In genomic region chr2:162874412-162874811, GRCh38 we compare ENCODE assay signal across 32 cellular contexts. TPM values are rescaled to one million over a fixed set of nuclear protein-coding genes. Genes with fewer than 3 reads are reported as not detected.
"Had no signal": no experiment of that assay in that cellular context is flagged by ENCODE, and none has a peak within 500 bp of the region (broad histone marks: within the 10 kb centered on the region; RNA-seq: fewer than 3 reads in every experiment).

No MANE protein-coding gene starts in this region.

- H3K4me1 Mint-ChIP-seq: stimulated activated effector memory CD8-positive, alpha-beta T cell treated with anti-CD3 and anti-CD28 coated beads, Interleukin-12 subunit alpha, Interleukin-12 subunit beta, amount 100 ng/mL, for 72 hours; stimulated activated memory B cell treated with anti-CD40 and anti-IgM and Interleukin-4, amounts not matched to agents 10 μg/mL and 1 μg/mL and 100 μg/mL, for 72 hours; stimulated activated naive B cell treated with anti-CD40 and anti-IgM and Interleukin-4, amounts not matched to agents 10 μg/mL and 1 μg/mL and 100 μg/mL, for 72 hours; stimulated activated naive CD8-positive, alpha-beta T cell treated with anti-CD3 and anti-CD28 coated beads, Interleukin-15, amount 100 ng/mL, for 72 hours had no signal

- H3K4me3 Mint-ChIP-seq: stimulated activated effector memory CD8-positive, alpha-beta T cell treated with anti-CD3 and anti-CD28 coated beads, Interleukin-12 subunit alpha, Interleukin-12 subunit beta, amount 100 ng/mL, for 72 hours; stimulated activated memory B cell treated with anti-CD40 and anti-IgM and Interleukin-4, amounts not matched to agents 10 μg/mL and 1 μg/mL and 100 μg/mL, for 72 hours; stimulated activated naive B cell treated with anti-CD40 and anti-IgM and Interleukin-4, amounts not matched to agents 10 μg/mL and 1 μg/mL and 100 μg/mL, for 72 hours; stimulated activated naive CD8-positive, alpha-beta T cell treated with anti-CD3 and anti-CD28 coated beads, Interleukin-15, amount 100 ng/mL, for 72 hours; stimulated activated naive CD8-positive, alpha-beta T cell treated with anti-CD3 and anti-CD28 coated beads, Interleukin-15, Interleukin-2, amounts not matched to agents 100 ng/mL and 50 ng/mL, for 24 hours; type B pancreatic cell had no signal

- H3K27me3 Mint-ChIP-seq: stimulated activated memory B cell treated with anti-CD40 and anti-IgM and Interleukin-4, amounts not matched to agents 10 μg/mL and 1 μg/mL and 100 μg/mL, for 72 hours; stimulated activated naive B cell treated with anti-CD40 and anti-IgM and Interleukin-4, amounts not matched to agents 10 μg/mL and 1 μg/mL and 100 μg/mL, for 72 hours; stimulated activated naive CD8-positive, alpha-beta T cell treated with anti-CD3 and anti-CD28 coated beads, Interleukin-15, amount 100 ng/mL, for 72 hours; stimulated activated naive CD8-positive, alpha-beta T cell treated with anti-CD3 and anti-CD28 coated beads, Interleukin-15, Interleukin-2, amounts not matched to agents 100 ng/mL and 50 ng/mL, for 24 hours; type B pancreatic cell had no signal

- H3K27me3 ChIP-seq: stomach, suprapubic skin, testis, thyroid gland, tibial artery, tibial nerve, transverse colon, upper lobe of left lung, upper lobe of right lung, uterus, vagina had no signal

- H3K9me3 ChIP-seq: stomach, suprapubic skin, testis, thoracic aorta, thyroid gland, tibial artery, upper lobe of right lung, uterus, vagina had no signal

- H3K4me1 ChIP-seq: stomach, suprapubic skin, testis, thyroid gland, tibial artery, tibial nerve, transverse colon, upper lobe of left lung, upper lobe of right lung, uterus, vagina had no signal

- H3K4me3 ChIP-seq: stomach, suprapubic skin, testis, thoracic aorta, thyroid gland, tibial artery, tibial nerve, transverse colon, upper lobe of left lung, upper lobe of right lung, uterus, vagina had no signal

- H3K27ac ChIP-seq: stomach, suprapubic skin, testis, thoracic aorta, thyroid gland, tibial artery, tibial nerve, transverse colon, upper lobe of left lung, upper lobe of right lung, uterus, vagina had no signal

- FAIRE-seq: urothelium cell line had no signal

- H3K36me3 Mint-ChIP-seq: stimulated activated effector memory CD8-positive, alpha-beta T cell treated with anti-CD3 and anti-CD28 coated beads, Interleukin-12 subunit alpha, Interleukin-12 subunit beta, amount 100 ng/mL, for 72 hours; stimulated activated memory B cell treated with anti-CD40 and anti-IgM and Interleukin-4, amounts not matched to agents 10 μg/mL and 1 μg/mL and 100 μg/mL, for 72 hours; stimulated activated naive B cell treated with anti-CD40 and anti-IgM and Interleukin-4, amounts not matched to agents 10 μg/mL and 1 μg/mL and 100 μg/mL, for 72 hours; type B pancreatic cell had no signal

- H3K36me3 ChIP-seq: stomach, suprapubic skin, thoracic aorta, thyroid gland, tibial artery, tibial nerve, transverse colon, upper lobe of left lung, upper lobe of right lung, uterus, vagina had no signal

- DNase-seq: stimulated activated CD4-positive, alpha-beta T cell treated with anti-CD3 and anti-CD28 coated beads, Interleukin-2, amount 100 ng/mL, for 48 hours; stimulated activated CD4-positive, alpha-beta T cell treated with anti-CD3 and anti-CD28 coated beads, Interleukin-4, amount 100 ng/mL, for 1 hour; stimulated activated CD4-positive, alpha-beta T cell treated with anti-CD3 and anti-CD28 coated beads, Interleukin-4, amount 100 ng/mL, for 24 hours; stimulated activated CD4-positive, alpha-beta T cell treated with anti-CD3 and anti-CD28 coated beads, Interleukin-4, amount 100 ng/mL, for 4 hours; stimulated activated CD8-positive, alpha-beta memory T cell treated with anti-CD3 and anti-CD28 coated beads, Interleukin-4, amount 100 ng/mL, for 48 hours; stimulated activated naive B cell treated with anti-CD40 and anti-IgM and Interleukin-4, amounts not matched to agents 10 μg/mL and 1 μg/mL and 100 μg/mL, for 72 hours; stimulated activated naive CD4-positive, alpha-beta T cell; stimulated activated naive CD4-positive, alpha-beta T cell treated with Interleukin-2 at 50 U/mL for 16 hours; stimulated activated naive CD8-positive, alpha-beta T cell treated with anti-CD3 and anti-CD28 coated beads, Interleukin-15, amount 100 ng/mL, for 72 hours; stimulated activated naive CD8-positive, alpha-beta T cell treated with anti-CD3 and anti-CD28 coated beads, Interleukin-15, Interleukin-2, amounts not matched to agents 100 U/mL and 50 U/mL, for 24 hours; stomach; substantia nigra; testis; thyroid gland; tibial artery; transverse colon; trophoblast cell; upper lobe of left lung; upper lobe of right lung; uterus had no signal

- ATAC-seq: stimulated activated effector memory CD8-positive, alpha-beta T cell treated with anti-CD3 and anti-CD28 coated beads, Interleukin-12 subunit alpha, Interleukin-12 subunit beta, amount 100 ng/mL, for 72 hours; stimulated activated memory B cell treated with anti-CD40 and anti-IgM and Interleukin-4, amounts not matched to agents 10 μg/mL and 1 μg/mL and 100 μg/mL, for 72 hours; stimulated activated naive B cell treated with anti-CD40 and anti-IgM and Interleukin-4, amounts not matched to agents 10 μg/mL and 1 μg/mL and 100 μg/mL, for 72 hours; stimulated activated naive CD8-positive, alpha-beta T cell treated with anti-CD3 and anti-CD28 coated beads, Interleukin-15, amount 100 ng/mL, for 72 hours; stimulated activated naive CD8-positive, alpha-beta T cell treated with anti-CD3 and anti-CD28 coated beads, Interleukin-15, Interleukin-2, amounts not matched to agents 100 U/mL and 50 U/mL, for 24 hours; upper lobe of right lung had no signal

- H3K27ac Mint-ChIP-seq: stimulated activated effector memory CD8-positive, alpha-beta T cell treated with anti-CD3 and anti-CD28 coated beads, Interleukin-12 subunit alpha, Interleukin-12 subunit beta, amount 100 ng/mL, for 72 hours; stimulated activated memory B cell treated with anti-CD40 and anti-IgM and Interleukin-4, amounts not matched to agents 10 μg/mL and 1 μg/mL and 100 μg/mL, for 72 hours; stimulated activated naive B cell treated with anti-CD40 and anti-IgM and Interleukin-4, amounts not matched to agents 10 μg/mL and 1 μg/mL and 100 μg/mL, for 72 hours; stimulated activated naive CD8-positive, alpha-beta T cell treated with anti-CD3 and anti-CD28 coated beads, Interleukin-15, amount 100 ng/mL, for 72 hours; stimulated activated naive CD8-positive, alpha-beta T cell treated with anti-CD3 and anti-CD28 coated beads, Interleukin-15, Interleukin-2, amounts not matched to agents 100 ng/mL and 50 ng/mL, for 24 hours; type B pancreatic cell had no signal

RNA-seq across cellular contexts. Expression of gene KCNH7, which starts 35.8 kb away (rescaled TPM):
- total RNA-seq: subcutaneous adipose tissue, thoracic aorta, thyroid gland, tibial nerve, transverse colon, upper lobe of right lung, vagina had no signal
- polyA plus RNA-seq: thymus, urinary bladder had no signal
